1 cellular context compared by ENCODE assay signal in genomic region chr19:47070756-47071155, GRCh38.
TF ChIP-seq lines count a peak whose summit lies in the region.

No MANE protein-coding gene starts in this region.

TF ChIP-seq in HepG2, 621 proteins besides CTCF, POLR2A, EP300 and RAD21:
- TF ChIP-seq ZNF543 (CRISPR knock-in tag; IDR thresholded peaks at IDR 0.05), result no peak
- no peak for TF ChIP-seq MEF2D (CRISPR knock-in tag; IDR thresholded peaks at IDR 0.05)
- TF ChIP-seq CERS6 (CRISPR knock-in tag; IDR thresholded peaks at IDR 0.05), result no peak
- TF ChIP-seq SALL1 (CRISPR knock-in tag; IDR thresholded peaks at IDR 0.05), result no peak
- TF ChIP-seq AGO2 (optimal IDR thresholded peaks at IDR 0.05; ENCODE audit: low read depth, low read length), result peak; percentile 80
- TF ChIP-seq ZNF674 (CRISPR knock-in tag; IDR thresholded peaks at IDR 0.05; ENCODE audit: low read depth), result no peak
- no peak for TF ChIP-seq DNMT3B (CRISPR knock-in tag; conservative IDR thresholded peaks at IDR 0.05)
